18 cellular contexts compared by ENCODE assay signal in genomic region chr7:36415104-36415503, GRCh38. TPM values are rescaled to one million over a fixed set of nuclear protein-coding genes. Genes with fewer than 3 reads are reported as not detected.
DNase-seq lines count a peak whose midpoint lies in the region; TF ChIP-seq lines count a peak whose summit lies in the region.
"Had no signal": no experiment of that assay in that cellular context is flagged by ENCODE, and none has a peak within 500 bp of the region (broad histone marks: within the 10 kb centered on the region; RNA-seq: fewer than 3 reads in every experiment).

No MANE protein-coding gene starts in this region.

- POLR2A ChIA-PET in Caco-2 (lab: Charles Lee), result no interaction called here

- intact Hi-C loops in Caco-2 (cut with micrococcal nuclease; ENCODE audit: unreplicated experiment), result no loop called here

- DNase-seq in T-helper 2 cell treated with Interferon-gamma antibody and Interleukin-4, amounts not matched to agents 5 μg/mL and 100 μg/mL, for 36 hours (ENCODE audit: low spot score), result no peak
- DNase-seq in T-helper 2 cell, result no peak
- DNase-seq in erythroblast (lab: John Stamatoyannopoulos, UW), result peak; percentile 11 to 33
- DNase-seq in osteocyte (ENCODE audit: extremely low spot score, unreplicated experiment), result no peak
- no peak for DNase-seq in Caco-2
- DNase-seq in stimulated activated CD4-positive, alpha-beta T cell treated with anti-CD3 and anti-CD28 coated beads, Interleukin-4, amount 100 ng/mL, for 24 hours, result no peak
- DNase-seq: CD4-positive, CD25-positive, alpha-beta regulatory T cell; CD8-positive, alpha-beta T cell; DMS 273 treated with DMSO at 0.1 percent for 48 hours; DMS79; EL; GDM1; GOT3; HFFc6 had no signal

- 0 out of 2 replicates have a peak, but pooled peaks cover 4% of the 10 kb centered on the region for H3K4me1 ChIP-seq in Caco-2
- H3K4me1 ChIP-seq: BLaER1 had no signal

- H3K9me3 ChIP-seq in Caco-2, result no peaks in the 10 kb centered on the region
- H3K9me3 ChIP-seq: BLaER1, HAP-1 had no signal

- TF ChIP-seq CTCF in osteocyte (IDR thresholded peaks at IDR 0.05) (no peak), Caco-2 (IDR thresholded peaks at IDR 0.05; ENCODE audit: insufficient read depth in 1 of 2, low read depth in 1 of 2, low read length in 1 of 2, severe bottlenecking in 1 of 2, unreplicated experiment in 1 of 2) (no peak)

- H3K27ac Mint-ChIP-seq in T-helper 2 cell treated with Interferon-gamma antibody and Interleukin-4, amounts not matched to agents 5 μg/mL and 100 μg/mL, for 36 hours, result peak overlapping the region; percentile 34
- H3K27ac Mint-ChIP-seq in osteocyte (ENCODE audit: unreplicated experiment), result peak overlapping the region; percentile 27
- H3K27ac Mint-ChIP-seq in Caco-2 (ENCODE audit: unreplicated experiment), result no peak overlapping the region
- H3K27ac Mint-ChIP-seq: B cell; CD8-positive, alpha-beta T cell; HFFc6 had no signal

- H3K36me3 Mint-ChIP-seq in T-helper 2 cell treated with Interferon-gamma antibody and Interleukin-4, amounts not matched to agents 5 μg/mL and 100 μg/mL, for 36 hours (ENCODE audit: low read depth), result peaks cover 31% of the 10 kb centered on the region
- H3K36me3 Mint-ChIP-seq in osteocyte (ENCODE audit: unreplicated experiment) (no peaks in the 10 kb centered on the region), Caco-2 (ENCODE audit: insufficient read depth, unreplicated experiment) (peaks cover 41% of the 10 kb centered on the region)
- H3K36me3 Mint-ChIP-seq: CD4-positive, CD25-positive, alpha-beta regulatory T cell; CD8-positive, alpha-beta T cell had no signal

- peaks cover 1% of the 10 kb centered on the region for H3K4me1 Mint-ChIP-seq in T-helper 2 cell treated with Interferon-gamma antibody and Interleukin-4, amounts not matched to agents 5 μg/mL and 100 μg/mL, for 36 hours (ENCODE audit: low read depth)
- H3K4me1 Mint-ChIP-seq in osteocyte (ENCODE audit: unreplicated experiment), result no peaks in the 10 kb centered on the region
- no peaks in the 10 kb centered on the region for H3K4me1 Mint-ChIP-seq in Caco-2 (ENCODE audit: low read depth, unreplicated experiment)
- H3K4me1 Mint-ChIP-seq: B cell had no signal

- no peak overlapping the region for H3K4me3 Mint-ChIP-seq in T-helper 2 cell treated with Interferon-gamma antibody and Interleukin-4, amounts not matched to agents 5 μg/mL and 100 μg/mL, for 36 hours
- H3K4me3 Mint-ChIP-seq in osteocyte (ENCODE audit: unreplicated experiment) (no peak overlapping the region), Caco-2 (ENCODE audit: unreplicated experiment) (no peak overlapping the region)
- H3K4me3 Mint-ChIP-seq: B cell; CD8-positive, alpha-beta T cell; HFFc6 had no signal

- no peaks in the 10 kb centered on the region for H3K36me3 ChIP-seq in Caco-2 (ENCODE audit: control insufficient read depth, insufficient read depth, low read length)

- BruUV-seq in Caco-2 (replicated peaks; lab: Mats Ljungman, UMichigan), result no TSS peak

- no peak for TF ChIP-seq POLR2A in erythroblast (IDR thresholded peaks at IDR 0.05; ENCODE audit: low read length)

- CTCF ChIA-PET in Caco-2 (lab: Charles Lee), result no interaction called here

- H3K4me3 ChIP-seq in Caco-2 (ENCODE audit: low read depth, low read length), result no peak overlapping the region
- H3K4me3 ChIP-seq: BLaER1, GM12878, HAP-1 had no signal

- no peaks in the 10 kb centered on the region for H3K27me3 Mint-ChIP-seq in T-helper 2 cell treated with Interferon-gamma antibody and Interleukin-4, amounts not matched to agents 5 μg/mL and 100 μg/mL, for 36 hours (ENCODE audit: low read depth)
- H3K27me3 Mint-ChIP-seq in osteocyte (ENCODE audit: unreplicated experiment) (no peaks in the 10 kb centered on the region), Caco-2 (ENCODE audit: insufficient read depth, unreplicated experiment) (no peaks in the 10 kb centered on the region)
- H3K27me3 Mint-ChIP-seq: B cell; CD4-positive, CD25-positive, alpha-beta regulatory T cell had no signal

- H3K27me3 ChIP-seq in Caco-2 (replicated peaks; ENCODE audit: control insufficient read depth, insufficient read depth, low read length), result no peaks in the 10 kb centered on the region
- H3K27me3 ChIP-seq: BLaER1 had no signal

- H3K9me3 Mint-ChIP-seq in T-helper 2 cell treated with Interferon-gamma antibody and Interleukin-4, amounts not matched to agents 5 μg/mL and 100 μg/mL, for 36 hours, result no peaks in the 10 kb centered on the region
- no peaks in the 10 kb centered on the region for H3K9me3 Mint-ChIP-seq in osteocyte (ENCODE audit: unreplicated experiment)
- H3K9me3 Mint-ChIP-seq in Caco-2 (ENCODE audit: unreplicated experiment), result no peaks in the 10 kb centered on the region
- H3K9me3 Mint-ChIP-seq: CD4-positive, CD25-positive, alpha-beta regulatory T cell; CD8-positive, alpha-beta T cell; HFFc6 had no signal

RNA-seq across cellular contexts. Expression of gene ANLN, which starts 25.4 kb away (rescaled TPM):
- total RNA-seq in osteocyte (33.5 and 37.6 TPM in 2 replicates), Caco-2 (2022) (105 and 106 TPM in 2 replicates)

Comparison
In these comparisons a context has a peak if more than half of its experiments do, and no peak if none do; other contexts are left out.
1. DNase-seq: peak in erythroblast (2 of 2); none in T-helper 2 cell treated with Interferon-gamma antibody and Interleukin-4, amounts not matched to agents 5 μg/mL and 100 μg/mL, for 36 hours (single experiment), T-helper 2 cell (0 of 5), osteocyte (single experiment), Caco-2 (0 of 2) and stimulated activated CD4-positive, alpha-beta T cell treated with anti-CD3 and anti-CD28 coated beads, Interleukin-4, amount 100 ng/mL, for 24 hours (single experiment).